Comparison of ENCODE assay signal across 1 cellular context in the genomic region with DNA sequence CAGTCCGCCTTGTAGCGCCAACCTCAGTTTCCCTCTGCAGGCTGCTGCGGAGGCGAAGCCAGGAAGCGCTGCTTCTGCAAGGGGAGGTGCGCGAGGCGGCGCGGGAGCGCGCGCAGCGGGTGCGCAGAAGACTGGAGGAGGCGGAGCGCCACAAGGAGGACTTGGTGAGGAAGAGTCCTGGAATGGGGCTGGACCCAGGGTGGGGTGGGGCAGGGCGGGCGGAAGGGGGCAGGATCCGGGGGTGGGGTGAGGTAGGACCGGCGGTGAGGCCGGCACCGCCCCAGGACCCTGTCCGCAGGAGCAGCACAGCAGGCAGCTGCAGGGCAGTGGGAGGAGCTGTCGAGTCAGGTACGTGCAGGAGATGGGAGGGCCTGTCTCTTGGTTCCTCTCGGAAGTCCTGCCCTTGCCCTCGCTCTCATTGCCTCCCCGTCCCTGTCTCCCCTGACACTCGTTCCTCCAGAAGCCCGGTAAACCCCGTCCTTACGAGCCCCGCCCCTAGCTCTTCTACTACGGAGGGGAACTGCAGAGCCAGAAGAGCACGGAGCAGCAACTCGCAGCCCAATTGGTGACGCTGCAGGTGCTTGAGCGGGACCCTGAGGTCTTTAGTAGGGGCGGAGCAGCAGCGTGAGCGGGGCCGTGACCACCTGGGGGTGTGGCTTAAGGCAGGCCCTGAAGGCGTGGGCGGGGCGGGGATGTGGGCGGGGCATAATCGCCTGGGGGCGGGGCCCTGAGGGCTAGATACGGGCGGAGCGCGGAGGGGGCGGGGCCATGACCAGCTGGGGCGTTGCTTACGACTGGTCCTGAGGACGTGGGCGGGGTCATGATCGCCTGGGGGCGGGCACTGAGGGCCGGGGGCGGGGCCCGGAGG.
A peak's percentile ranks its signal among the peaks of the same experiment; 100 is the strongest.
TF ChIP-seq lines count a peak whose summit lies in the region.

No MANE protein-coding gene starts in this region.

TF ChIP-seq in HEK293, 187 proteins besides CTCF, POLR2A, EP300 and RAD21 (continued from another document):
- TF ChIP-seq ZBTB8A (tag by site-specific recombination; IDR thresholded peaks at IDR 0.05) (0 out of 2 replicates have a peak, but pooled peaks have one; percentile 24), ZEB2 (tag by site-specific recombination; IDR thresholded peaks at IDR 0.05) (peak; percentile 84), KLF1 (tag by site-specific recombination; IDR thresholded peaks at IDR 0.05) (0 out of 2 replicates have a peak, but pooled peaks have one; percentile 55), EGR2 (tag by site-specific recombination; IDR thresholded peaks at IDR 0.05; ENCODE audit: low read depth) (peak; percentile 40; the same call in 1 of the 2 replicates), ZBTB17 (tag by site-specific recombination; IDR thresholded peaks at IDR 0.05) (peak; percentile 82)
- TF ChIP-seq, protein P1, sequence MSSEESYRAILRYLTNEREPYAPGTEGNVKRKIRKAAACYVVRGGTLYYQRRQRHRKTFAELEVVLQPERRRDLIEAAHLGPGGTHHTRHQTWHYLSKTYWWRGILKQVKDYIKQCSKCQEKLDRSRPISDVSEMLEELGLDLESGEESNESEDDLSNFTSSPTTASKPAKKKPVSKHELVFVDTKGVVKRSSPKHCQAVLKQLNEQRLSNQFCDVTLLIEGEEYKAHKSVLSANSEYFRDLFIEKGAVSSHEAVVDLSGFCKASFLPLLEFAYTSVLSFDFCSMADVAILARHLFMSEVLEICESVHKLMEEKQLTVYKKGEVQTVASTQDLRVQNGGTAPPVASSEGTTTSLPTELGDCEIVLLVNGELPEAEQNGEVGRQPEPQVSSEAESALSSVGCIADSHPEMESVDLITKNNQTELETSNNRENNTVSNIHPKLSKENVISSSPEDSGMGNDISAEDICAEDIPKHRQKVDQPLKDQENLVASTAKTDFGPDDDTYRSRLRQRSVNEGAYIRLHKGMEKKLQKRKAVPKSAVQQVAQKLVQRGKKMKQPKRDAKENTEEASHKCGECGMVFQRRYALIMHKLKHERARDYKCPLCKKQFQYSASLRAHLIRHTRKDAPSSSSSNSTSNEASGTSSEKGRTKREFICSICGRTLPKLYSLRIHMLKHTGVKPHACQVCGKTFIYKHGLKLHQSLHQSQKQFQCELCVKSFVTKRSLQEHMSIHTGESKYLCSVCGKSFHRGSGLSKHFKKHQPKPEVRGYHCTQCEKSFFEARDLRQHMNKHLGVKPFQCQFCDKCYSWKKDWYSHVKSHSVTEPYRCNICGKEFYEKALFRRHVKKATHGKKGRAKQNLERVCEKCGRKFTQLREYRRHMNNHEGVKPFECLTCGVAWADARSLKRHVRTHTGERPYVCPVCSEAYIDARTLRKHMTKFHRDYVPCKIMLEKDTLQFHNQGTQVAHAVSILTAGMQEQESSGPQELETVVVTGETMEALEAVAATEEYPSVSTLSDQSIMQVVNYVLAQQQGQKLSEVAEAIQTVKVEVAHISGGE (tag by site-specific recombination; conservative IDR thresholded peaks at IDR 0.05; ENCODE audit: low read depth) = peak; percentile 71; the same call in 1 of the 2 replicates
- TF ChIP-seq, protein P2, sequence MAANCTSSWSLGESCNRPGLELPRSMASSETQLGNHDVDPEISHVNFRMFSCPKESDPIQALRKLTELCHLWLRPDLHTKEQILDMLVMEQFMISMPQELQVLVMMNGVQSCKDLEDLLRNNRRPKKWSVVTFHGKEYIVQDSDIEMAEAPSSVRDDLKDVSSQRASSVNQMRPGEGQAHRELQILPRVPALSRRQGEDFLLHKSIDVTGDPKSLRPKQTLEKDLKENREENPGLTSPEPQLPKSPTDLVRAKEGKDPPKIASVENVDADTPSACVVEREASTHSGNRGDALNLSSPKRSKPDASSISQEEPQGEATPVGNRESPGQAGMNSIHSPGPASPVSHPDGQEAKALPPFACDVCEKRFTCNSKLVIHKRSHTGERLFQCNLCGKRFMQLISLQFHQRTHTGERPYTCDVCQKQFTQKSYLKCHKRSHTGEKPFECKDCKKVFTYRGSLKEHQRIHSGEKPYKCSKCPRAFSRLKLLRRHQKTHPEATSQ (tag by site-specific recombination; IDR thresholded peaks at IDR 0.05) = peak; percentile 4; the same call in 1 of the 2 replicates
- TF ChIP-seq, protein P3, sequence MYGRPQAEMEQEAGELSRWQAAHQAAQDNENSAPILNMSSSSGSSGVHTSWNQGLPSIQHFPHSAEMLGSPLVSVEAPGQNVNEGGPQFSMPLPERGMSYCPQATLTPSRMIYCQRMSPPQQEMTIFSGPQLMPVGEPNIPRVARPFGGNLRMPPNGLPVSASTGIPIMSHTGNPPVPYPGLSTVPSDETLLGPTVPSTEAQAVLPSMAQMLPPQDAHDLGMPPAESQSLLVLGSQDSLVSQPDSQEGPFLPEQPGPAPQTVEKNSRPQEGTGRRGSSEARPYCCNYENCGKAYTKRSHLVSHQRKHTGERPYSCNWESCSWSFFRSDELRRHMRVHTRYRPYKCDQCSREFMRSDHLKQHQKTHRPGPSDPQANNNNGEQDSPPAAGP (tag by site-specific recombination; IDR thresholded peaks at IDR 0.05) = 0 out of 2 replicates have a peak, but pooled peaks have one; percentile 1
- TF ChIP-seq, protein P4, sequence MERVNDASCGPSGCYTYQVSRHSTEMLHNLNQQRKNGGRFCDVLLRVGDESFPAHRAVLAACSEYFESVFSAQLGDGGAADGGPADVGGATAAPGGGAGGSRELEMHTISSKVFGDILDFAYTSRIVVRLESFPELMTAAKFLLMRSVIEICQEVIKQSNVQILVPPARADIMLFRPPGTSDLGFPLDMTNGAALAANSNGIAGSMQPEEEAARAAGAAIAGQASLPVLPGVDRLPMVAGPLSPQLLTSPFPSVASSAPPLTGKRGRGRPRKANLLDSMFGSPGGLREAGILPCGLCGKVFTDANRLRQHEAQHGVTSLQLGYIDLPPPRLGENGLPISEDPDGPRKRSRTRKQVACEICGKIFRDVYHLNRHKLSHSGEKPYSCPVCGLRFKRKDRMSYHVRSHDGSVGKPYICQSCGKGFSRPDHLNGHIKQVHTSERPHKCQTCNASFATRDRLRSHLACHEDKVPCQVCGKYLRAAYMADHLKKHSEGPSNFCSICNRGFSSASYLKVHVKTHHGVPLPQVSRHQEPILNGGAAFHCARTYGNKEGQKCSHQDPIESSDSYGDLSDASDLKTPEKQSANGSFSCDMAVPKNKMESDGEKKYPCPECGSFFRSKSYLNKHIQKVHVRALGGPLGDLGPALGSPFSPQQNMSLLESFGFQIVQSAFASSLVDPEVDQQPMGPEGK (tag by site-specific recombination; IDR thresholded peaks at IDR 0.05) = peak; percentile 68
